Comparison of ENCODE assay signal across 8 cellular contexts in the genomic region with DNA sequence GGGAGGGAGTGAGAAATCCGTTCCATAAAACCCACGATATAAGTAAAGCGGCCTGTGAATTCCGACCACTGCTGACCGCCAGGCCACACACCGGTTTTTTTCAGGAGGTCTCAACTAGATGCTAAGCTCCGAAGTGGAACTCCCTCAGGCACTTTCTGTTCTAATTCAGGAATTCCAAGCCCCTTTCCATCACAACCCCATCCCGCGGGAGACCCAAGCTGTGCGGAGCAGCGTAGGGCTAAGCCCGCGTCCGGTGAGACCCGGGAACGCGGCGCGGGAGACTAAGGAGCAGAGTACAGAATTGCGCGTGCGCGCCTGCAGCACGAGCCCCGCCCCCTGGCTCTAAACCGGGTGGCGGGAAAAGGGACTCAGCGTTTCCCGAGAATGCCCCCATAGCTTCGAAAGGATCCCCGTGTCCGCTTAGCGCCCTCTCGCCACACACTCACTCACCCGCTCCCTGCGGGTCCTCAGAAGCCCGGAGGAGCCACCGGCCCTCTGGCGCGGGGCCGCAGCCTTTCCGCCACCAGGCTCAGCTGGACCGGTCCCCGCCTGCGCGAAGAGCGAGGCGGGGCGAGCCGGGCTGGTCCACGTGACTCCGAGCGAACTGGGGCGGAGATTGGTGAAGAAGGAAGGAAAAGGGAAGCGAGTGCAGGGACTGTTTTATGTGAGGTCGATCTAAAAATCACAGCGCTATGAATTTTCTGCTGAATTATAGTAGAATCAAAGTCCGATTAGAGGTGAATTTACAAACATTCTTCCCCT. TPM values are rescaled to one million over a fixed set of nuclear protein-coding genes. Genes with fewer than 3 reads are reported as not detected.
DNase-seq lines count a peak whose midpoint lies in the region; FAIRE-seq and TF ChIP-seq lines count a peak whose summit lies in the region.

A gene with protein sequence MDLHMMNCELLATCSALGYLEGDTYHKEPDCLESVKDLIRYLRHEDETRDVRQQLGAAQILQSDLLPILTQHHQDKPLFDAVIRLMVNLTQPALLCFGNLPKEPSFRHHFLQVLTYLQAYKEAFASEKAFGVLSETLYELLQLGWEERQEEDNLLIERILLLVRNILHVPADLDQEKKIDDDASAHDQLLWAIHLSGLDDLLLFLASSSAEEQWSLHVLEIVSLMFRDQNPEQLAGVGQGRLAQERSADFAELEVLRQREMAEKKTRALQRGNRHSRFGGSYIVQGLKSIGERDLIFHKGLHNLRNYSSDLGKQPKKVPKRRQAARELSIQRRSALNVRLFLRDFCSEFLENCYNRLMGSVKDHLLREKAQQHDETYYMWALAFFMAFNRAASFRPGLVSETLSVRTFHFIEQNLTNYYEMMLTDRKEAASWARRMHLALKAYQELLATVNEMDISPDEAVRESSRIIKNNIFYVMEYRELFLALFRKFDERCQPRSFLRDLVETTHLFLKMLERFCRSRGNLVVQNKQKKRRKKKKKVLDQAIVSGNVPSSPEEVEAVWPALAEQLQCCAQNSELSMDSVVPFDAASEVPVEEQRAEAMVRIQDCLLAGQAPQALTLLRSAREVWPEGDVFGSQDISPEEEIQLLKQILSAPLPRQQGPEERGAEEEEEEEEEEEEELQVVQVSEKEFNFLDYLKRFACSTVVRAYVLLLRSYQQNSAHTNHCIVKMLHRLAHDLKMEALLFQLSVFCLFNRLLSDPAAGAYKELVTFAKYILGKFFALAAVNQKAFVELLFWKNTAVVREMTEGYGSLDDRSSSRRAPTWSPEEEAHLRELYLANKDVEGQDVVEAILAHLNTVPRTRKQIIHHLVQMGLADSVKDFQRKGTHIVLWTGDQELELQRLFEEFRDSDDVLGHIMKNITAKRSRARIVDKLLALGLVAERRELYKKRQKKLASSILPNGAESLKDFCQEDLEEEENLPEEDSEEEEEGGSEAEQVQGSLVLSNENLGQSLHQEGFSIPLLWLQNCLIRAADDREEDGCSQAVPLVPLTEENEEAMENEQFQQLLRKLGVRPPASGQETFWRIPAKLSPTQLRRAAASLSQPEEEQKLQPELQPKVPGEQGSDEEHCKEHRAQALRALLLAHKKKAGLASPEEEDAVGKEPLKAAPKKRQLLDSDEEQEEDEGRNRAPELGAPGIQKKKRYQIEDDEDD (minus strand): TSS at position 567 of the 762 bp plus-strand sequence. CDS start 15,256 bp downstream, outside the sequence.

- H3K36me3 ChIP-seq in neural cell (ENCODE audit: insufficient read depth, low read length) (no peaks in the 10 kb centered on the region), stomach (no peaks in the 10 kb centered on the region)

- peak within 1 kb of the TSS; percentile 74 for H3K9ac ChIP-seq in neural cell (ENCODE audit: low read length)

- peak within 1 kb of the TSS; percentile 66 for H3K4me2 ChIP-seq in neural cell (ENCODE audit: low read length)

- H2AFZ ChIP-seq in neural cell (ENCODE audit: low read depth, low read length) = peak within 1 kb of the TSS; percentile 93

- intact Hi-C loops in stomach (cut with DNase I; ENCODE audit: low total_unique reads) = no loop called here

- peaks cover 2% of the 10 kb centered on the region for H3F3A ChIP-seq in neural cell (ENCODE audit: insufficient read depth, low read length, poor library complexity, severe bottlenecking)

- no peak for TF ChIP-seq EP300 in neural cell (conservative IDR thresholded peaks at IDR 0.05; ENCODE audit: poor library complexity, severe bottlenecking)
- no peak for TF ChIP-seq EP300 in stomach (IDR thresholded peaks at IDR 0.05)

- TF ChIP-seq CTCF in fibroblast of villous mesenchyme (IDR thresholded peaks at IDR 0.05; ENCODE audit: insufficient read depth, low read depth, low read length) (no peak), neural cell (IDR thresholded peaks at IDR 0.05; ENCODE audit: poor library complexity, severe bottlenecking) (peak; percentile 39), stomach (IDR thresholded peaks at IDR 0.05) (peak in 2 of 7 experiments; percentile 6 to 36)

- no peaks in the 10 kb centered on the region for H4K20me1 ChIP-seq in neural cell (ENCODE audit: insufficient read depth)

- H3K4me3 ChIP-seq in fibroblast of villous mesenchyme (ENCODE audit: low read depth, low read length) (peak within 1 kb of the TSS; percentile 92), neural cell (ENCODE audit: low read length) (peak within 1 kb of the TSS; percentile 70), stomach (peak within 1 kb of the TSS; percentile 57 to 74 (median 71))

- H3K79me2 ChIP-seq in neural cell (replicated peaks; ENCODE audit: insufficient read depth, low read length) = no peaks in the 10 kb centered on the region

- no peaks in the 10 kb centered on the region for H3K27me3 ChIP-seq in neural cell (ENCODE audit: insufficient read depth, low read depth, low read length)
- H3K27me3 ChIP-seq in stomach = no peaks in the 10 kb centered on the region

- WGBS in stomach, 5 donors = 0 to 1% (median 0%) methylated on average over 50 to 58 of the region's 58 CpGs

- DNase-seq in ELF-1 (ENCODE audit: low read depth, low spot score) (peak; percentile 96), H54 (ENCODE audit: insufficient read length, low spot score) (peak; percentile 90), M059J (ENCODE audit: low read depth) (peak; percentile 87), SIG-M5 (lab: John Stamatoyannopoulos, UW) (peak; percentile 65), activated gamma-delta T cell (lab: John Stamatoyannopoulos, UW) (peak; percentile 70), fibroblast of villous mesenchyme (ENCODE audit: low read depth) (peak; percentile 86), stomach (peak; percentile 90)

- H3K27ac ChIP-seq in neural cell (ENCODE audit: low read length) (peak within 1 kb of the TSS; percentile 78), stomach (peak within 1 kb of the TSS; percentile 84 to 98 (median 93))

- no peaks in the 10 kb centered on the region for H3K9me3 ChIP-seq in neural cell (ENCODE audit: low read length)
- no peaks in the 10 kb centered on the region for H3K9me3 ChIP-seq in stomach

- peak; percentile 71 for FAIRE-seq in H54 (lab: Jason Lieb, UNC)

- H3K4me1 ChIP-seq in stomach = peaks cover 9 to 19% (median 13%) of the 10 kb centered on the region in 4 donors

- peak; percentile 28 for TF ChIP-seq RAD21 in neural cell (conservative IDR thresholded peaks at IDR 0.05)

- no peaks in the 10 kb centered on the region for H3K9me2 ChIP-seq in neural cell (ENCODE audit: insufficient read depth, low read length)

- TF ChIP-seq POLR2A in H54 (IDR thresholded peaks at IDR 0.05; ENCODE audit: low read depth, low read length) (peak; percentile 68), stomach (IDR thresholded peaks at IDR 0.05) (no peak)

TF ChIP-seq in neural cell, 6 proteins besides CTCF, POLR2A, EP300 and RAD21:
- TF ChIP-seq TAF1 (IDR thresholded peaks at IDR 0.05; ENCODE audit: low read depth) (peak; percentile 43), EZH2 (IDR thresholded peaks at IDR 0.05; ENCODE audit: borderline replicate concordance, insufficient read depth, low read length, poor library complexity, severe bottlenecking) (no peak), POLR2AphosphoS5 (IDR thresholded peaks at IDR 0.05) (peak; percentile 62), MXI1 (conservative IDR thresholded peaks at IDR 0.05; ENCODE audit: poor library complexity, severe bottlenecking) (peak; percentile 99), SMC3 (conservative IDR thresholded peaks at IDR 0.05; ENCODE audit: poor library complexity) (peak; percentile 45)
- TF ChIP-seq, protein P1, sequence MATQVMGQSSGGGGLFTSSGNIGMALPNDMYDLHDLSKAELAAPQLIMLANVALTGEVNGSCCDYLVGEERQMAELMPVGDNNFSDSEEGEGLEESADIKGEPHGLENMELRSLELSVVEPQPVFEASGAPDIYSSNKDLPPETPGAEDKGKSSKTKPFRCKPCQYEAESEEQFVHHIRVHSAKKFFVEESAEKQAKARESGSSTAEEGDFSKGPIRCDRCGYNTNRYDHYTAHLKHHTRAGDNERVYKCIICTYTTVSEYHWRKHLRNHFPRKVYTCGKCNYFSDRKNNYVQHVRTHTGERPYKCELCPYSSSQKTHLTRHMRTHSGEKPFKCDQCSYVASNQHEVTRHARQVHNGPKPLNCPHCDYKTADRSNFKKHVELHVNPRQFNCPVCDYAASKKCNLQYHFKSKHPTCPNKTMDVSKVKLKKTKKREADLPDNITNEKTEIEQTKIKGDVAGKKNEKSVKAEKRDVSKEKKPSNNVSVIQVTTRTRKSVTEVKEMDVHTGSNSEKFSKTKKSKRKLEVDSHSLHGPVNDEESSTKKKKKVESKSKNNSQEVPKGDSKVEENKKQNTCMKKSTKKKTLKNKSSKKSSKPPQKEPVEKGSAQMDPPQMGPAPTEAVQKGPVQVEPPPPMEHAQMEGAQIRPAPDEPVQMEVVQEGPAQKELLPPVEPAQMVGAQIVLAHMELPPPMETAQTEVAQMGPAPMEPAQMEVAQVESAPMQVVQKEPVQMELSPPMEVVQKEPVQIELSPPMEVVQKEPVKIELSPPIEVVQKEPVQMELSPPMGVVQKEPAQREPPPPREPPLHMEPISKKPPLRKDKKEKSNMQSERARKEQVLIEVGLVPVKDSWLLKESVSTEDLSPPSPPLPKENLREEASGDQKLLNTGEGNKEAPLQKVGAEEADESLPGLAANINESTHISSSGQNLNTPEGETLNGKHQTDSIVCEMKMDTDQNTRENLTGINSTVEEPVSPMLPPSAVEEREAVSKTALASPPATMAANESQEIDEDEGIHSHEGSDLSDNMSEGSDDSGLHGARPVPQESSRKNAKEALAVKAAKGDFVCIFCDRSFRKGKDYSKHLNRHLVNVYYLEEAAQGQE (IDR thresholded peaks at IDR 0.05; ENCODE audit: borderline replicate concordance) = no peak

RNA-seq across cellular contexts. Expression of the gene that starts here (rescaled TPM):
- total RNA-seq in M059J (2014; rRNA removed; shearing (Covaris generic)) = 6.5 and 11.9 TPM in 2 replicates
- total RNA-seq in fibroblast of villous mesenchyme (7.1 and 7.8 TPM in 2 replicates), stomach (10 to 100 TPM in 2 of 5 donors, 1 to 10 TPM in 3; 3.8 to 64.7 (median 8.1) TPM)
- polyA plus RNA-seq in neural cell (2.5 and 4.4 TPM in 2 replicates), stomach (1 to 10 TPM; 4.0 to 7.4 (median 5.2) TPM)
- 4.3 and 4.4 TPM in 2 replicates for polyA minus RNA-seq in neural cell

Comparison
In these comparisons a context has a peak if more than half of its experiments do, and no peak if none do; other contexts are left out.
1. Peak in every context shown above with its lines: DNase-seq, H3K4me3 ChIP-seq and H3K27ac ChIP-seq.